In genomic region chr17:79137015-79137770, GRCh38 we compare ENCODE assay signal across 26 cellular contexts.
A peak's percentile ranks its signal among the peaks of the same experiment; 100 is the strongest.
DNase-seq lines count a peak whose midpoint lies in the region; TF ChIP-seq lines count a peak whose summit lies in the region.
"Had no signal": no experiment of that assay in that cellular context is flagged by ENCODE, and none has a peak within 500 bp of the region (broad histone marks: within the 10 kb centered on the region; RNA-seq: fewer than 3 reads in every experiment).

No MANE protein-coding gene starts in this region.

- H3K4me1 ChIP-seq in neural progenitor cell, result peaks cover 12% of the 10 kb centered on the region
- H3K4me1 ChIP-seq in breast epithelium, result no peaks in the 10 kb centered on the region
- H3K4me1 ChIP-seq: Caco-2, lower lobe of right lung, Peyer's patch had no signal

- H4K20me1 ChIP-seq in neural progenitor cell (ENCODE audit: low read depth), result no peaks in the 10 kb centered on the region

- H3K9me3 ChIP-seq in neural progenitor cell (ENCODE audit: low read depth) (no peaks in the 10 kb centered on the region), breast epithelium (no peaks in the 10 kb centered on the region)
- H3K9me3 ChIP-seq: Caco-2, lower lobe of right lung, Peyer's patch had no signal

- no peaks in the 10 kb centered on the region for H3K36me3 Mint-ChIP-seq in neural progenitor cell
- H3K36me3 Mint-ChIP-seq: activated naive CD4-positive, alpha-beta T cell treated with anti-CD3 and anti-CD28 coated beads, Interleukin-2, amount 50 U/mL, for 72 hours had no signal

- H3K27me3 Mint-ChIP-seq in neural progenitor cell (ENCODE audit: insufficient read depth, low read depth), result peaks cover 14% of the 10 kb centered on the region
- H3K27me3 Mint-ChIP-seq: activated CD4-positive, alpha-beta T cell treated with anti-CD3 and anti-CD28 coated beads, Interleukin-2, amount 10 ng/mL, durations not matched to agents 7 days and 5 days had no signal

- H3K27ac ChIP-seq in neural progenitor cell (no peak overlapping the region), breast epithelium (no peak overlapping the region)
- H3K27ac ChIP-seq: lower lobe of right lung, Peyer's patch, VCaP had no signal

- peak overlapping the region; percentile 62 for H3K4me3 Mint-ChIP-seq in neural progenitor cell
- H3K4me3 Mint-ChIP-seq: activated CD4-positive, alpha-beta T cell treated with anti-CD3 and anti-CD28 coated beads, Interleukin-2, amount 10 ng/mL, durations not matched to agents 7 days and 5 days; activated T-helper 17 cell treated with anti-CD3 and anti-CD28 coated beads, Interleukin-2, amount 50 U/mL, for 72 hours; stimulated activated naive CD8-positive, alpha-beta T cell treated with anti-CD3 and anti-CD28 coated beads, Interleukin-15, amount 100 ng/mL, for 72 hours; T-helper 17 cell had no signal

- peak overlapping the region; percentile 86 for H3K27ac Mint-ChIP-seq in neural progenitor cell
- H3K27ac Mint-ChIP-seq: activated CD4-positive, alpha-beta T cell treated with anti-CD3 and anti-CD28 coated beads, Interleukin-2, amount 10 ng/mL, durations not matched to agents 7 days and 5 days; activated naive CD4-positive, alpha-beta T cell treated with anti-CD3 and anti-CD28 coated beads, Interleukin-2, amount 50 U/mL, for 72 hours; activated T-helper 17 cell treated with anti-CD3 and anti-CD28 coated beads, Interleukin-2, amount 50 U/mL, for 72 hours; stimulated activated naive CD8-positive, alpha-beta T cell treated with anti-CD3 and anti-CD28 coated beads, Interleukin-15, amount 100 ng/mL, for 72 hours; T-helper 17 cell had no signal

- peaks cover 28% of the 10 kb centered on the region for H3K4me1 Mint-ChIP-seq in neural progenitor cell
- H3K4me1 Mint-ChIP-seq: activated CD4-positive, alpha-beta T cell treated with anti-CD3 and anti-CD28 coated beads, Interleukin-2, amount 10 ng/mL, durations not matched to agents 7 days and 5 days; activated T-helper 17 cell treated with anti-CD3 and anti-CD28 coated beads, Interleukin-2, amount 50 U/mL, for 72 hours; stimulated activated naive CD8-positive, alpha-beta T cell treated with anti-CD3 and anti-CD28 coated beads, Interleukin-15, amount 100 ng/mL, for 72 hours had no signal

- no peak overlapping the region for H3K4me2 ChIP-seq in neural progenitor cell

- no peaks in the 10 kb centered on the region for H3K9me3 Mint-ChIP-seq in neural progenitor cell
- H3K9me3 Mint-ChIP-seq: activated T-helper 17 cell treated with anti-CD3 and anti-CD28 coated beads, Interleukin-2, amount 50 U/mL, for 72 hours had no signal

- H3K27me3 ChIP-seq in neural progenitor cell (no peaks in the 10 kb centered on the region), breast epithelium (peaks cover 0 to 99% of the 10 kb centered on the region in 2 donors)
- H3K27me3 ChIP-seq: Peyer's patch had no signal

- TF ChIP-seq CTCF in neural progenitor cell (IDR thresholded peaks at IDR 0.05), result no peak
- no peak for TF ChIP-seq CTCF in breast epithelium (IDR thresholded peaks at IDR 0.05)

- H3F3A ChIP-seq in neural progenitor cell (ENCODE audit: low read depth), result no peaks in the 10 kb centered on the region

- no peak overlapping the region for H3K4me3 ChIP-seq in neural progenitor cell
- no peak overlapping the region for H3K4me3 ChIP-seq in breast epithelium
- H3K4me3 ChIP-seq: lower lobe of right lung, Peyer's patch had no signal

- H3K79me2 ChIP-seq in neural progenitor cell (ENCODE audit: low read depth), result no peaks in the 10 kb centered on the region

- intact Hi-C loops in breast epithelium (cut with DNase I; ENCODE audit: low total_unique reads), result no loop called here

- H3K36me3 ChIP-seq in neural progenitor cell (no peaks in the 10 kb centered on the region), breast epithelium (no peaks in the 10 kb centered on the region)
- H3K36me3 ChIP-seq: lower lobe of right lung, Peyer's patch had no signal

- no peak overlapping the region for H3K9ac ChIP-seq in neural progenitor cell

- no peak overlapping the region for H2AFZ ChIP-seq in neural progenitor cell (replicated peaks)

- TF ChIP-seq POLR2A in breast epithelium (IDR thresholded peaks at IDR 0.05), result no peak

- DNase-seq in NCI-H1092 (lab: John Stamatoyannopoulos, UW), result peak; percentile 30
- DNase-seq in NCI-H1092 treated with DMSO at 0.1 percent for 48 hours (lab: John Stamatoyannopoulos, UW), result no peak
- peak; percentile 35 for DNase-seq in DMS79 (lab: John Stamatoyannopoulos, UW)
- DNase-seq in NCI-H69 (lab: John Stamatoyannopoulos, UW), result peak; percentile 76
- DNase-seq in neural progenitor cell (ENCODE audit: low spot score), result no peak
- no peak for DNase-seq in breast epithelium (ENCODE audit: low spot score in 2 of 2)
- DNase-seq in RKO (ENCODE audit: low spot score), result no peak
- DNase-seq in EL, result no peak
- DNase-seq: 8988T; activated CD4-positive, alpha-beta T cell treated with anti-CD3 and anti-CD28 coated beads, Interleukin-2, amount 10 ng/mL, durations not matched to agents 7 days and 5 days; activated CD8-positive, alpha-beta memory T cell treated with anti-CD3 and anti-CD28 coated beads, Interleukin-2, amount 50 U/mL, for 4 hours; aorta; Caco-2; cerebellar nuclear complex; foreskin melanocyte; lower lobe of right lung; NCI-H1048; NK-92 treated with Interleukin-12 subunit alpha and Interleukin-12 subunit beta, amount 100 ng/mL, for 24 hours; Peyer's patch; stimulated activated CD4-positive, alpha-beta T cell treated with anti-CD3 and anti-CD28 coated beads, Interleukin-12 subunit alpha, Interleukin-12 subunit beta, amount 100 ng/mL, for 4 hours; stimulated activated naive CD8-positive, alpha-beta T cell treated with anti-CD3 and anti-CD28 coated beads, Interleukin-15, amount 100 ng/mL, for 72 hours; T-helper 17 cell; trophoblast cell had no signal

Comparison
In these comparisons a context has a peak if more than half of its experiments do, and no peak if none do; other contexts are left out.
1. DNase-seq: peak in NCI-H1092 (single experiment), DMS79 (single experiment) and NCI-H69 (single experiment); none in NCI-H1092 treated with DMSO at 0.1 percent for 48 hours (single experiment), neural progenitor cell (single experiment), breast epithelium (0 of 2), RKO (single experiment) and EL (single experiment).